Comparison of ENCODE assay signal across 27 cellular contexts in the genomic region with DNA sequence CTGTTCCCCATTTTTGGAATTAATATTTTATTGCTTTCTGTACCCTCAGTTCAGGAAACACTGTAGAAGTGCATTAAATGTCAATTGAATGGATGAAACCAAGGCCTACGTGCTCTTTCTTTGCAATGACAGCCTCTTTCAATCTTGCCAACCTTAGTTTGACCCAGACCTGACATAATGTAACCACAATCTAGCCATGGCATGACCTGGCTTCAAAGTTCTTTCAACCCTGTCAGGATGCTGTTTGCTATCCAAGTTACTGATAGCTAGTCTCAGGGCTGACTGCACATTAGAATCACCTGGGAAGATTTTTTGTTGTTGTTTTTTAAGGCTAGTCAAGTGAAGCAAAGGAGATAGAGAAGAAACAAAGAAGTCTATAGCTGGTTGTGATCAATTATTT.
"Had no signal": no experiment of that assay in that cellular context is flagged by ENCODE, and none has a peak within 500 bp of the region (broad histone marks: within the 10 kb centered on the region; RNA-seq: fewer than 3 reads in every experiment).

No MANE protein-coding gene starts in this region.

- H3K36me3 ChIP-seq: ascending aorta, breast epithelium, cardiac muscle cell, colonic mucosa, esophagus squamous epithelium, gastroesophageal sphincter had no signal

- DNase-seq: activated CD4-positive, alpha-beta memory T cell treated with anti-CD3 and anti-CD28 coated beads, Interleukin-2, amount 10 ng/mL, durations not matched to agents 7 days and 5 days; activated CD4-positive, alpha-beta T cell treated with anti-CD3 and anti-CD28 coated beads for 36 hours; activated CD4-positive, alpha-beta T cell treated with anti-CD3 and anti-CD28 coated beads, Interleukin-2, amount 10 ng/mL, durations not matched to agents 24 days and 14 days; activated CD4-positive, CD25-positive, alpha-beta regulatory T cell; activated CD4-positive, CD25-positive, alpha-beta regulatory T cell treated with anti-CD3 and anti-CD28 coated beads, Interleukin-2, amount 50 U/mL, for 72 hours; activated CD8-positive, alpha-beta memory T cell treated with anti-CD3 and anti-CD28 coated beads, Interleukin-2, amount 50 U/mL, for 48 hours; activated gamma-delta T cell; activated naive CD4-positive, alpha-beta T cell; activated naive CD4-positive, alpha-beta T cell treated with anti-CD3 and anti-CD28 coated beads, Interleukin-2, amount 10 ng/mL, durations not matched to agents 7 days and 5 days; activated naive CD8-positive, alpha-beta T cell treated with anti-CD3 and anti-CD28 coated beads, Interleukin-2, amount 10 ng/mL, durations not matched to agents 7 days and 5 days; activated T-cell treated with anti-CD3 and anti-CD28 coated beads for 4 hours; activated T-cell treated with anti-CD3 and anti-CD28 coated beads, Interleukin-2, amount 50 U/mL, for 24 hours; activated T-cell treated with anti-CD3 and anti-CD28 coated beads, Interleukin-2, amount 50 U/mL, for 72 hours; central memory CD4-positive, alpha-beta T cell; cerebellar nuclear complex; colonic mucosa; effector CD8-positive, alpha-beta T cell; esophagus squamous epithelium; foreskin melanocyte; T-helper 2 cell had no signal

- ATAC-seq: activated CD4-positive, alpha-beta T cell treated with anti-CD3 and anti-CD28 coated beads for 36 hours; activated naive CD4-positive, alpha-beta T cell treated with anti-CD3 and anti-CD28 coated beads, Interleukin-2, amount 50 U/mL, for 72 hours; activated T-cell treated with anti-CD3 and anti-CD28 coated beads, Interleukin-2, amount 50 U/mL, for 72 hours; gastroesophageal sphincter had no signal

- H3K4me3 ChIP-seq: ascending aorta, breast epithelium, cardiac muscle cell, colonic mucosa, esophagus squamous epithelium, gastroesophageal sphincter had no signal

- H3K27me3 ChIP-seq: ascending aorta, breast epithelium, colonic mucosa, gastroesophageal sphincter had no signal

- H3K4me3 Mint-ChIP-seq: activated CD4-positive, alpha-beta memory T cell treated with anti-CD3 and anti-CD28 coated beads, Interleukin-2, amount 10 ng/mL, durations not matched to agents 7 days and 5 days; activated CD4-positive, alpha-beta T cell treated with anti-CD3 and anti-CD28 coated beads for 36 hours; activated CD4-positive, alpha-beta T cell treated with anti-CD3 and anti-CD28 coated beads, Interleukin-2, amount 10 ng/mL, durations not matched to agents 24 days and 14 days; activated naive CD4-positive, alpha-beta T cell treated with anti-CD3 and anti-CD28 coated beads, Interleukin-2, amount 10 ng/mL, durations not matched to agents 7 days and 5 days; activated naive CD8-positive, alpha-beta T cell treated with anti-CD3 and anti-CD28 coated beads, Interleukin-2, amount 10 ng/mL, durations not matched to agents 7 days and 5 days; activated T-cell treated with anti-CD3 and anti-CD28 coated beads, Interleukin-2, amount 50 U/mL, for 24 hours; activated T-cell treated with anti-CD3 and anti-CD28 coated beads, Interleukin-2, amount 50 U/mL, for 72 hours; brain had no signal

- H3K4me1 ChIP-seq: ascending aorta, breast epithelium, colonic mucosa, gastroesophageal sphincter had no signal

- H3K27ac ChIP-seq: ascending aorta, breast epithelium, cardiac muscle cell, colonic mucosa, epithelial cell of prostate, esophagus squamous epithelium, gastroesophageal sphincter had no signal

- H3K9me3 ChIP-seq: ascending aorta, breast epithelium, colonic mucosa, esophagus squamous epithelium, gastroesophageal sphincter had no signal

- H3K36me3 Mint-ChIP-seq: activated naive CD4-positive, alpha-beta T cell treated with anti-CD3 and anti-CD28 coated beads, Interleukin-2, amount 10 ng/mL, durations not matched to agents 7 days and 5 days; activated naive CD4-positive, alpha-beta T cell treated with anti-CD3 and anti-CD28 coated beads, Interleukin-2, amount 50 U/mL, for 72 hours; activated naive CD8-positive, alpha-beta T cell treated with anti-CD3 and anti-CD28 coated beads, Interleukin-2, amount 10 ng/mL, durations not matched to agents 7 days and 5 days; brain had no signal

- H3K27ac Mint-ChIP-seq: activated CD4-positive, alpha-beta memory T cell treated with anti-CD3 and anti-CD28 coated beads, Interleukin-2, amount 10 ng/mL, durations not matched to agents 7 days and 5 days; activated CD4-positive, alpha-beta T cell treated with anti-CD3 and anti-CD28 coated beads for 36 hours; activated CD4-positive, alpha-beta T cell treated with anti-CD3 and anti-CD28 coated beads, Interleukin-2, amount 10 ng/mL, durations not matched to agents 24 days and 14 days; activated naive CD4-positive, alpha-beta T cell treated with anti-CD3 and anti-CD28 coated beads, Interleukin-2, amount 10 ng/mL, durations not matched to agents 7 days and 5 days; activated naive CD4-positive, alpha-beta T cell treated with anti-CD3 and anti-CD28 coated beads, Interleukin-2, amount 50 U/mL, for 72 hours; activated naive CD8-positive, alpha-beta T cell treated with anti-CD3 and anti-CD28 coated beads, Interleukin-2, amount 10 ng/mL, durations not matched to agents 7 days and 5 days; activated T-cell treated with anti-CD3 and anti-CD28 coated beads, Interleukin-2, amount 50 U/mL, for 24 hours; activated T-cell treated with anti-CD3 and anti-CD28 coated beads, Interleukin-2, amount 50 U/mL, for 72 hours; brain had no signal

- H3K4me1 Mint-ChIP-seq: activated CD4-positive, alpha-beta memory T cell treated with anti-CD3 and anti-CD28 coated beads, Interleukin-2, amount 10 ng/mL, durations not matched to agents 7 days and 5 days; activated CD4-positive, alpha-beta T cell treated with anti-CD3 and anti-CD28 coated beads, Interleukin-2, amount 10 ng/mL, durations not matched to agents 24 days and 14 days; activated naive CD4-positive, alpha-beta T cell treated with anti-CD3 and anti-CD28 coated beads, Interleukin-2, amount 10 ng/mL, durations not matched to agents 7 days and 5 days; activated naive CD8-positive, alpha-beta T cell treated with anti-CD3 and anti-CD28 coated beads, Interleukin-2, amount 10 ng/mL, durations not matched to agents 7 days and 5 days; brain had no signal

- H3K9me3 Mint-ChIP-seq: activated CD4-positive, alpha-beta memory T cell treated with anti-CD3 and anti-CD28 coated beads, Interleukin-2, amount 10 ng/mL, durations not matched to agents 7 days and 5 days; activated CD4-positive, alpha-beta T cell treated with anti-CD3 and anti-CD28 coated beads, Interleukin-2, amount 10 ng/mL, durations not matched to agents 24 days and 14 days; activated naive CD4-positive, alpha-beta T cell treated with anti-CD3 and anti-CD28 coated beads, Interleukin-2, amount 10 ng/mL, durations not matched to agents 7 days and 5 days; activated naive CD4-positive, alpha-beta T cell treated with anti-CD3 and anti-CD28 coated beads, Interleukin-2, amount 50 U/mL, for 72 hours; activated naive CD8-positive, alpha-beta T cell treated with anti-CD3 and anti-CD28 coated beads, Interleukin-2, amount 10 ng/mL, durations not matched to agents 7 days and 5 days; activated T-cell treated with anti-CD3 and anti-CD28 coated beads, Interleukin-2, amount 50 U/mL, for 24 hours; activated T-cell treated with anti-CD3 and anti-CD28 coated beads, Interleukin-2, amount 50 U/mL, for 72 hours; brain had no signal
